In the genomic region with DNA sequence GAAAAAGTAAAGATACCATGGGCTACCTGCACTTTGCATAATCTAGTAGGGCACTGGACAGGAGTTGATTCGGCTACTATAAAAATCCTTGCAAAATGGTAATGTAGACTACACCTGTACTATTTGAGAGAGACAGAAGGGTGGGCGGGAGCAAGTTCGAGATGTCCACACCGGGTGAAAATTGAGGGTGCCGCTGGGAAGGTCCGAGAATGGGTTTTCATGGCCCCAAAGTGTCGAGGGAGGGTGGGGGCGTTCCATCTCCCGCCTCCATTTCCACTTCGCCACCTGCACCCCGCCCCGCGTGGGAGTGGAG, we compare ENCODE assay signal across 8 cellular contexts. TPM values are rescaled to one million over a fixed set of nuclear protein-coding genes. Genes with fewer than 3 reads are reported as not detected.
DNase-seq lines count a peak whose midpoint lies in the region; ATAC-seq and TF ChIP-seq lines count a peak whose summit lies in the region.

No MANE protein-coding gene starts in this region.

- H3K27me3 ChIP-seq in endodermal cell (ENCODE audit: control insufficient read depth, insufficient read depth, low read length, poor library complexity, severe bottlenecking) (no peaks in the 10 kb centered on the region), ovary (no peaks in the 10 kb centered on the region)

- H3K36me3 ChIP-seq in endodermal cell (ENCODE audit: control insufficient read depth, insufficient read depth, low read length) (peaks cover 11% of the 10 kb centered on the region), ovary (no peaks in the 10 kb centered on the region)

- H3K4me1 Mint-ChIP-seq in activated CD4-positive, alpha-beta T cell treated with anti-CD3 and anti-CD28 coated beads for 36 hours = peaks cover 25% of the 10 kb centered on the region
- peaks cover 5% of the 10 kb centered on the region for H3K4me1 Mint-ChIP-seq in endodermal cell

- H3K27me3 Mint-ChIP-seq in activated CD4-positive, alpha-beta T cell treated with anti-CD3 and anti-CD28 coated beads for 36 hours = no peaks in the 10 kb centered on the region
- H3K27me3 Mint-ChIP-seq in endodermal cell (ENCODE audit: insufficient read depth) = peaks cover 2% of the 10 kb centered on the region

- H3K27ac Mint-ChIP-seq in activated CD4-positive, alpha-beta T cell treated with anti-CD3 and anti-CD28 coated beads for 36 hours = peak overlapping the region; percentile 98
- peak overlapping the region; percentile 86 for H3K27ac Mint-ChIP-seq in endodermal cell

- 2 to 8% methylated on average over 2 to 13 of the region's 13 CpGs for WGBS in endodermal cell (ENCODE audit: insufficient coverage in 1 of 2, insufficient read length in 1 of 2), 2 experiments
- whole genome bisulfite sequencing in ovary, 3 donors = 0 to 3% (median 1%) methylated on average over 11 to 13 of the region's 13 CpGs

- peaks cover 19% of the 10 kb centered on the region for H3K36me3 Mint-ChIP-seq in activated CD4-positive, alpha-beta T cell treated with anti-CD3 and anti-CD28 coated beads for 36 hours (ENCODE audit: low read depth)
- peaks cover 18% of the 10 kb centered on the region for H3K36me3 Mint-ChIP-seq in endodermal cell (ENCODE audit: low read depth)

- TF ChIP-seq CTCF in endodermal cell (conservative IDR thresholded peaks at IDR 0.05) (no peak), ovary (IDR thresholded peaks at IDR 0.05) (no peak)

- intact Hi-C loops in activated CD4-positive, alpha-beta T cell treated with anti-CD3 and anti-CD28 coated beads for 36 hours (cut with DNase I, micrococcal nuclease) = no loop called here
- intact Hi-C loops in ovary (cut with DNase I) = no loop called here

- TF ChIP-seq POLR2A in ovary (IDR thresholded peaks at IDR 0.05) = no peak
- TF ChIP-seq POLR2A in erythroblast (IDR thresholded peaks at IDR 0.05; ENCODE audit: low read length) = no peak

- H3K4me3 ChIP-seq in endodermal cell (ENCODE audit: low read length) (peak overlapping the region; percentile 92), ovary (peak overlapping the region; percentile 82)

- no peak for DNase-seq in activated CD4-positive, alpha-beta T cell treated with anti-CD3 and anti-CD28 coated beads for 36 hours
- no peak for DNase-seq in activated CD4-positive, alpha-beta T cell treated with anti-CD3 and anti-CD28 coated beads, Interleukin-2, amount 50 U/mL, for 48 hours
- DNase-seq in NCI-H526 treated with DMSO at 0.1 percent for 48 hours (lab: John Stamatoyannopoulos, UW) = peak; percentile 49
- no peak for DNase-seq in endodermal cell
- DNase-seq in ovary = no peak
- no peak for DNase-seq in erythroblast (lab: John Stamatoyannopoulos, UW)
- no peak for DNase-seq in dermis blood vessel endothelial cell

- no peaks in the 10 kb centered on the region for H3K9me3 Mint-ChIP-seq in activated CD4-positive, alpha-beta T cell treated with anti-CD3 and anti-CD28 coated beads for 36 hours (ENCODE audit: low read depth)
- H3K9me3 Mint-ChIP-seq in endodermal cell = peaks cover 3% of the 10 kb centered on the region

- H3K9ac ChIP-seq in endodermal cell (ENCODE audit: extremely low read depth, low read length, poor library complexity, severe bottlenecking) = peak overlapping the region; percentile 73

- H3K4me3 Mint-ChIP-seq in activated CD4-positive, alpha-beta T cell treated with anti-CD3 and anti-CD28 coated beads for 36 hours = peak overlapping the region; percentile 97
- peak overlapping the region; percentile 91 for H3K4me3 Mint-ChIP-seq in endodermal cell

- TF ChIP-seq EP300 in ovary (IDR thresholded peaks at IDR 0.05) = no peak

- H3K9me3 ChIP-seq in endodermal cell (ENCODE audit: control insufficient read depth, low read length) (no peaks in the 10 kb centered on the region), ovary (no peaks in the 10 kb centered on the region)

- H3K27ac ChIP-seq in endodermal cell (ENCODE audit: low read depth, low read length) (no peak overlapping the region), ovary (peak overlapping the region; percentile 79 to 91)

- POLR2A ChIA-PET in activated CD4-positive, alpha-beta T cell treated with anti-CD3 and anti-CD28 coated beads for 36 hours (lab: Charles Lee) = no interaction called here

- ATAC-seq in activated CD4-positive, alpha-beta T cell treated with anti-CD3 and anti-CD28 coated beads for 36 hours = no peak
- ATAC-seq in HG03135 (IDR thresholded peaks at IDR 0.05; ENCODE audit: unreplicated experiment) = no peak

- CTCF ChIA-PET in activated CD4-positive, alpha-beta T cell treated with anti-CD3 and anti-CD28 coated beads for 36 hours (lab: Charles Lee) = no interaction called here

- no peaks in the 10 kb centered on the region for H3K4me1 ChIP-seq in endodermal cell (ENCODE audit: control insufficient read depth, insufficient read depth, low read length)
- peaks cover 2% of the 10 kb centered on the region for H3K4me1 ChIP-seq in ovary (ENCODE audit: insufficient read depth)

RNA-seq across cellular contexts. Expression of a gene that starts 0.6 kb away (rescaled TPM):
- 10 to 100 TPM; 77.3 to 78.7 TPM for total RNA-seq in activated CD4-positive, alpha-beta T cell treated with anti-CD3 and anti-CD28 coated beads for 36 hours
- total RNA-seq in endodermal cell (10 to 100 TPM; 69.6 to 73.2 TPM), ovary (10 to 100 TPM; 45.2 to 71.5 (median 64.5) TPM), dermis blood vessel endothelial cell (178 and 180 TPM in 2 replicates)
- 97.3 TPM for polyA plus RNA-seq in endodermal cell (2013, experiment 1 of 2)
- polyA plus RNA-seq in endodermal cell (2013, experiment 2 of 2) = 96.2 TPM
- polyA plus RNA-seq in ovary = 10 to 100 TPM; 44.3 to 80.3 TPM
